1 cellular context compared by ENCODE assay signal in genomic region chr2:80070587-80070986, GRCh38.
TF ChIP-seq lines count a peak whose summit lies in the region.

No MANE protein-coding gene starts in this region.

TF ChIP-seq in GM23338, 12 proteins besides CTCF, POLR2A, EP300 and RAD21:
- TF ChIP-seq REST (IDR thresholded peaks at IDR 0.05; ENCODE audit: unreplicated experiment) (no peak), ZNF114 (CRISPR knock-in tag; IDR thresholded peaks at IDR 0.05) (no peak)
